ENCODE assay signal across 1 cellular context in the genomic region with DNA sequence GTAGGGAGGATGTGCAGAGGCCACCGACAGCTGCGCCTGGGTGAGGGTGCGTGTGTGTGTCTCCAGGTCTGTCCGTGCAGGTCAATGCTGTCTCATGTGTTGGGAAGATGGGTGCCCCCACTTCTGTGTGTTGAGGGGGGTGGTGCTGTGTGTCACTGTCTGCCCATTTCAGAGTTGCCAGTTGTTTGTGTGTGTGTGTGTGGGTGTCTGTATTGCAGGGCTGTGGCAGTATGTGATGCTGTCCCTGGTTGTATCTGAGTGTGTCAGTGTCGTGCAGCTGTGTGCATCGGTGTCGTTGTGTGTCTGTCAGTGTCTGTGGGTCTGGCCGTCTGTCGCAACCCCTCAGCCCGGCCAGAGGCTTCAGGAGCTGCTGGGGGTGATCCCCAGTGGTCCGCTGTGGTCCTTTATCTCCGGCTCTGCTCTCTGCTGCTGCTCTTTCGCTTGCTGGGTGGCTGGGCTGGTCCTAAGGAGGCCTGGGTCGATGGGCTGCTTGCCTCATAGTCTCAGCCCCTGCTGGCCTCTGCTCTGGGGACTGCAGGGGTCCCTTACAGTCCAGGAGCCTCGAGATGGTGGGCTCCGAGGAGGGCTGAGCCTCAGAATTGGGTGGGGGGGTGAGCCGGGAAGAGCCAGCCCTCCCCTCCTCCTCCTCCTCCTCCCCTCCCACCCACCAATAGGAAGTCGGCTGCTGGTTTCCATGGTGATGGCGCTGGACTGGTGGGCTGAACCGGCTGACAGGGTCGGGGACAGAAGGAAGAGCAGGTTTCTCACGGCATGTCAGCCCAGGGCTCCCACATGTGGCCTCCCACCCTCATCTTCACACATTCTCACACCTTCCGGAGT.
TF ChIP-seq lines count a peak whose summit lies in the region.

A gene with protein sequence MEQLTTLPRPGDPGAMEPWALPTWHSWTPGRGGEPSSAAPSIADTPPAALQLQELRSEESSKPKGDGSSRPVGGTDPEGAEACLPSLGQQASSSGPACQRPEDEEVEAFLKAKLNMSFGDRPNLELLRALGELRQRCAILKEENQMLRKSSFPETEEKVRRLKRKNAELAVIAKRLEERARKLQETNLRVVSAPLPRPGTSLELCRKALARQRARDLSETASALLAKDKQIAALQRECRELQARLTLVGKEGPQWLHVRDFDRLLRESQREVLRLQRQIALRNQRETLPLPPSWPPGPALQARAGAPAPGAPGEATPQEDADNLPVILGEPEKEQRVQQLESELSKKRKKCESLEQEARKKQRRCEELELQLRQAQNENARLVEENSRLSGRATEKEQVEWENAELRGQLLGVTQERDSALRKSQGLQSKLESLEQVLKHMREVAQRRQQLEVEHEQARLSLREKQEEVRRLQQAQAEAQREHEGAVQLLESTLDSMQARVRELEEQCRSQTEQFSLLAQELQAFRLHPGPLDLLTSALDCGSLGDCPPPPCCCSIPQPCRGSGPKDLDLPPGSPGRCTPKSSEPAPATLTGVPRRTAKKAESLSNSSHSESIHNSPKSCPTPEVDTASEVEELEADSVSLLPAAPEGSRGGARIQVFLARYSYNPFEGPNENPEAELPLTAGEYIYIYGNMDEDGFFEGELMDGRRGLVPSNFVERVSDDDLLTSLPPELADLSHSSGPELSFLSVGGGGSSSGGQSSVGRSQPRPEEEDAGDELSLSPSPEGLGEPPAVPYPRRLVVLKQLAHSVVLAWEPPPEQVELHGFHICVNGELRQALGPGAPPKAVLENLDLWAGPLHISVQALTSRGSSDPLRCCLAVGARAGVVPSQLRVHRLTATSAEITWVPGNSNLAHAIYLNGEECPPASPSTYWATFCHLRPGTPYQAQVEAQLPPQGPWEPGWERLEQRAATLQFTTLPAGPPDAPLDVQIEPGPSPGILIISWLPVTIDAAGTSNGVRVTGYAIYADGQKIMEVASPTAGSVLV (N-terminal part only) (minus strand): TSS at position 601 of the 840 bp plus-strand sequence. CDS start 875 bp downstream, outside the sequence.

TF ChIP-seq in K562, 482 proteins besides CTCF, POLR2A, EP300 and RAD21 (continued from another document and continues in another):
- TF ChIP-seq FOXM1 (IDR thresholded peaks at IDR 0.05; ENCODE audit: low read depth) (no peak), FOXM1 (CRISPR knock-in tag; IDR thresholded peaks at IDR 0.05; ENCODE audit: low read depth) (0 out of 2 replicates have a peak, but pooled peaks have one; percentile 85), ZNF57 (CRISPR knock-in tag; IDR thresholded peaks at IDR 0.05) (peak; percentile 87; the same call in 1 of the 2 replicates), ZNF174 (CRISPR knock-in tag; IDR thresholded peaks at IDR 0.05) (no peak), CBX3 (IDR thresholded peaks at IDR 0.05; ENCODE audit: borderline replicate concordance in 1 of 2, low read length in 2 of 2) (peak in 1 of 2 experiments; percentile 9; a peak in 1 of 3 replicates), ZNF77 (CRISPR knock-in tag; IDR thresholded peaks at IDR 0.05) (0 out of 2 replicates have a peak, but pooled peaks have one; percentile 68), KDM1A (IDR thresholded peaks at IDR 0.05) (no peak; a peak in 2 of 4 replicates), HMGN3 (IDR thresholded peaks at IDR 0.05; ENCODE audit: borderline replicate concordance, extremely low read depth, insufficient read length, low read depth, low read length) (peak; percentile 86), WHSC1 (IDR thresholded peaks at IDR 0.05; ENCODE audit: low read length) (no peak), BHLHE40 (IDR thresholded peaks at IDR 0.05; ENCODE audit: low read length) (no peak), KLF16 (IDR thresholded peaks at IDR 0.05) (no peak; the same call in 1 of the 2 replicates), ASH1L (IDR thresholded peaks at IDR 0.05; ENCODE audit: borderline replicate concordance, low read depth, partially characterized antibody) (no peak), FOXJ3 (CRISPR knock-in tag; IDR thresholded peaks at IDR 0.05) (no peak), ESRRA (IDR thresholded peaks at IDR 0.05; ENCODE audit: borderline replicate concordance, low read depth) (no peak), RBFOX2 (IDR thresholded peaks at IDR 0.05; ENCODE audit: low read depth, low read length) (peak; percentile 82), ZBTB17 (CRISPR knock-in tag; IDR thresholded peaks at IDR 0.05) (peak; percentile 65), FOXA1 (IDR thresholded peaks at IDR 0.05; ENCODE audit: borderline replicate concordance) (no peak), MTA3 (IDR thresholded peaks at IDR 0.05; ENCODE audit: borderline replicate concordance) (0 out of 2 replicates have a peak, but pooled peaks have one; percentile 43), ZNF175 (CRISPR knock-in tag; IDR thresholded peaks at IDR 0.05; ENCODE audit: low read depth) (no peak), EP400 (IDR thresholded peaks at IDR 0.05) (no peak), RBM15 (IDR thresholded peaks at IDR 0.05; ENCODE audit: insufficient read depth, low read length) (no peak), DPF2 (IDR thresholded peaks at IDR 0.05) (peak; percentile 49), ETV5 (CRISPR knock-in tag; IDR thresholded peaks at IDR 0.05; ENCODE audit: low read depth) (0 out of 2 replicates have a peak, but pooled peaks have one; percentile 30), NUFIP1 (IDR thresholded peaks at IDR 0.05; ENCODE audit: partially characterized antibody) (no peak), ZNF282 (CRISPR knock-in tag; IDR thresholded peaks at IDR 0.05) (no peak), TRIM28 (IDR thresholded peaks at IDR 0.05) (no peak; the same call in 1 of the 2 replicates), PPARD (CRISPR knock-in tag; IDR thresholded peaks at IDR 0.05) (no peak), NFXL1 (CRISPR knock-in tag; IDR thresholded peaks at IDR 0.05) (no peak; the same call in none of the 2 replicates), NCOA1 (IDR thresholded peaks at IDR 0.05; ENCODE audit: low read depth) (peak; percentile 72; the same call in 1 of the 2 replicates), HDAC8 (tag; IDR thresholded peaks at IDR 0.05) (no peak), IFI16 (CRISPR knock-in tag; IDR thresholded peaks at IDR 0.05) (no peak)
- TF ChIP-seq, protein P1, sequence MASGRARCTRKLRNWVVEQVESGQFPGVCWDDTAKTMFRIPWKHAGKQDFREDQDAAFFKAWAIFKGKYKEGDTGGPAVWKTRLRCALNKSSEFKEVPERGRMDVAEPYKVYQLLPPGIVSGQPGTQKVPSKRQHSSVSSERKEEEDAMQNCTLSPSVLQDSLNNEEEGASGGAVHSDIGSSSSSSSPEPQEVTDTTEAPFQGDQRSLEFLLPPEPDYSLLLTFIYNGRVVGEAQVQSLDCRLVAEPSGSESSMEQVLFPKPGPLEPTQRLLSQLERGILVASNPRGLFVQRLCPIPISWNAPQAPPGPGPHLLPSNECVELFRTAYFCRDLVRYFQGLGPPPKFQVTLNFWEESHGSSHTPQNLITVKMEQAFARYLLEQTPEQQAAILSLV (tag; IDR thresholded peaks at IDR 0.05): 0 out of 2 replicates have a peak, but pooled peaks have one; percentile 5
- TF ChIP-seq, protein P2, sequence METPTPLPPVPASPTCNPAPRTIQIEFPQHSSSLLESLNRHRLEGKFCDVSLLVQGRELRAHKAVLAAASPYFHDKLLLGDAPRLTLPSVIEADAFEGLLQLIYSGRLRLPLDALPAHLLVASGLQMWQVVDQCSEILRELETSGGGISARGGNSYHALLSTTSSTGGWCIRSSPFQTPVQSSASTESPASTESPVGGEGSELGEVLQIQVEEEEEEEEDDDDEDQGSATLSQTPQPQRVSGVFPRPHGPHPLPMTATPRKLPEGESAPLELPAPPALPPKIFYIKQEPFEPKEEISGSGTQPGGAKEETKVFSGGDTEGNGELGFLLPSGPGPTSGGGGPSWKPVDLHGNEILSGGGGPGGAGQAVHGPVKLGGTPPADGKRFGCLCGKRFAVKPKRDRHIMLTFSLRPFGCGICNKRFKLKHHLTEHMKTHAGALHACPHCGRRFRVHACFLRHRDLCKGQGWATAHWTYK (CRISPR knock-in tag; IDR thresholded peaks at IDR 0.05): peak; percentile 51; the same call in 1 of the 2 replicates
- TF ChIP-seq, protein P3, sequence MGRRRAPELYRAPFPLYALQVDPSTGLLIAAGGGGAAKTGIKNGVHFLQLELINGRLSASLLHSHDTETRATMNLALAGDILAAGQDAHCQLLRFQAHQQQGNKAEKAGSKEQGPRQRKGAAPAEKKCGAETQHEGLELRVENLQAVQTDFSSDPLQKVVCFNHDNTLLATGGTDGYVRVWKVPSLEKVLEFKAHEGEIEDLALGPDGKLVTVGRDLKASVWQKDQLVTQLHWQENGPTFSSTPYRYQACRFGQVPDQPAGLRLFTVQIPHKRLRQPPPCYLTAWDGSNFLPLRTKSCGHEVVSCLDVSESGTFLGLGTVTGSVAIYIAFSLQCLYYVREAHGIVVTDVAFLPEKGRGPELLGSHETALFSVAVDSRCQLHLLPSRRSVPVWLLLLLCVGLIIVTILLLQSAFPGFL (CRISPR knock-in tag; IDR thresholded peaks at IDR 0.05): no peak
- TF ChIP-seq, protein P4, sequence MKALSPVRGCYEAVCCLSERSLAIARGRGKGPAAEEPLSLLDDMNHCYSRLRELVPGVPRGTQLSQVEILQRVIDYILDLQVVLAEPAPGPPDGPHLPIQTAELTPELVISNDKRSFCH (CRISPR knock-in tag; IDR thresholded peaks at IDR 0.05): no peak
- TF ChIP-seq, protein P4 (tag; IDR thresholded peaks at IDR 0.05): peak; percentile 11; the same call in 1 of the 2 replicates
- TF ChIP-seq, protein P5, sequence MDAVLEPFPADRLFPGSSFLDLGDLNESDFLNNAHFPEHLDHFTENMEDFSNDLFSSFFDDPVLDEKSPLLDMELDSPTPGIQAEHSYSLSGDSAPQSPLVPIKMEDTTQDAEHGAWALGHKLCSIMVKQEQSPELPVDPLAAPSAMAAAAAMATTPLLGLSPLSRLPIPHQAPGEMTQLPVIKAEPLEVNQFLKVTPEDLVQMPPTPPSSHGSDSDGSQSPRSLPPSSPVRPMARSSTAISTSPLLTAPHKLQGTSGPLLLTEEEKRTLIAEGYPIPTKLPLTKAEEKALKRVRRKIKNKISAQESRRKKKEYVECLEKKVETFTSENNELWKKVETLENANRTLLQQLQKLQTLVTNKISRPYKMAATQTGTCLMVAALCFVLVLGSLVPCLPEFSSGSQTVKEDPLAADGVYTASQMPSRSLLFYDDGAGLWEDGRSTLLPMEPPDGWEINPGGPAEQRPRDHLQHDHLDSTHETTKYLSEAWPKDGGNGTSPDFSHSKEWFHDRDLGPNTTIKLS (IDR thresholded peaks at IDR 0.05; ENCODE audit: borderline replicate concordance, low read depth): no peak
- TF ChIP-seq, protein P6, sequence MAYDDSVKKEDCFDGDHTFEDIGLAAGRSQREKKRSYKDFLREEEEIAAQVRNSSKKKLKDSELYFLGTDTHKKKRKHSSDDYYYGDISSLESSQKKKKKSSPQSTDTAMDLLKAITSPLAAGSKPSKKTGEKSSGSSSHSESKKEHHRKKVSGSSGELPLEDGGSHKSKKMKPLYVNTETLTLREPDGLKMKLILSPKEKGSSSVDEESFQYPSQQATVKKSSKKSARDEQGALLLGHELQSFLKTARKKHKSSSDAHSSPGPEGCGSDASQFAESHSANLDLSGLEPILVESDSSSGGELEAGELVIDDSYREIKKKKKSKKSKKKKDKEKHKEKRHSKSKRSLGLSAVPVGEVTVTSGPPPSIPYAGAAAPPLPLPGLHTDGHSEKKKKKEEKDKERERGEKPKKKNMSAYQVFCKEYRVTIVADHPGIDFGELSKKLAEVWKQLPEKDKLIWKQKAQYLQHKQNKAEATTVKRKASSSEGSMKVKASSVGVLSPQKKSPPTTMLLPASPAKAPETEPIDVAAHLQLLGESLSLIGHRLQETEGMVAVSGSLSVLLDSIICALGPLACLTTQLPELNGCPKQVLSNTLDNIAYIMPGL (CRISPR knock-in tag; IDR thresholded peaks at IDR 0.05): peak; percentile 23; the same call in 1 of the 2 replicates
- TF ChIP-seq, protein P7, sequence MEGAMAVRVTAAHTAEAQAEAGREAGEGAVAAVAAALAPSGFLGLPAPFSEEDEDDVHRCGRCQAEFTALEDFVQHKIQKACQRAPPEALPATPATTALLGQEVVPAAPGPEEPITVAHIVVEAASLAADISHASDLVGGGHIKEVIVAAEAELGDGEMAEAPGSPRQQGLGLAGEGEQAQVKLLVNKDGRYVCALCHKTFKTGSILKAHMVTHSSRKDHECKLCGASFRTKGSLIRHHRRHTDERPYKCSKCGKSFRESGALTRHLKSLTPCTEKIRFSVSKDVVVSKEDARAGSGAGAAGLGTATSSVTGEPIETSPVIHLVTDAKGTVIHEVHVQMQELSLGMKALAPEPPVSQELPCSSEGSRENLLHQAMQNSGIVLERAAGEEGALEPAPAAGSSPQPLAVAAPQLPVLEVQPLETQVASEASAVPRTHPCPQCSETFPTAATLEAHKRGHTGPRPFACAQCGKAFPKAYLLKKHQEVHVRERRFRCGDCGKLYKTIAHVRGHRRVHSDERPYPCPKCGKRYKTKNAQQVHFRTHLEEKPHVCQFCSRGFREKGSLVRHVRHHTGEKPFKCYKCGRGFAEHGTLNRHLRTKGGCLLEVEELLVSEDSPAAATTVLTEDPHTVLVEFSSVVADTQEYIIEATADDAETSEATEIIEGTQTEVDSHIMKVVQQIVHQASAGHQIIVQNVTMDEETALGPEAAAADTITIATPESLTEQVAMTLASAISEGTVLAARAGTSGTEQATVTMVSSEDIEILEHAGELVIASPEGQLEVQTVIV (CRISPR knock-in tag; IDR thresholded peaks at IDR 0.05; ENCODE audit: borderline replicate concordance): 0 out of 2 replicates have a peak, but pooled peaks have one; percentile 3
- TF ChIP-seq, protein P8, sequence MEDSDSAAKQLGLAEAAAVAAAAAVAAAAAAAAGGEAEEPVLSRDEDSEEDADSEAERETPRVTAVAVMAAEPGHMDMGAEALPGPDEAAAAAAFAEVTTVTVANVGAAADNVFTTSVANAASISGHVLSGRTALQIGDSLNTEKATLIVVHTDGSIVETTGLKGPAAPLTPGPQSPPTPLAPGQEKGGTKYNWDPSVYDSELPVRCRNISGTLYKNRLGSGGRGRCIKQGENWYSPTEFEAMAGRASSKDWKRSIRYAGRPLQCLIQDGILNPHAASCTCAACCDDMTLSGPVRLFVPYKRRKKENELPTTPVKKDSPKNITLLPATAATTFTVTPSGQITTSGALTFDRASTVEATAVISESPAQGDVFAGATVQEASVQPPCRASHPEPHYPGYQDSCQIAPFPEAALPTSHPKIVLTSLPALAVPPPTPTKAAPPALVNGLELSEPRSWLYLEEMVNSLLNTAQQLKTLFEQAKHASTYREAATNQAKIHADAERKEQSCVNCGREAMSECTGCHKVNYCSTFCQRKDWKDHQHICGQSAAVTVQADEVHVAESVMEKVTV (CRISPR knock-in tag; IDR thresholded peaks at IDR 0.05): no peak; the same call in 1 of the 2 replicates
- TF ChIP-seq, protein P9, sequence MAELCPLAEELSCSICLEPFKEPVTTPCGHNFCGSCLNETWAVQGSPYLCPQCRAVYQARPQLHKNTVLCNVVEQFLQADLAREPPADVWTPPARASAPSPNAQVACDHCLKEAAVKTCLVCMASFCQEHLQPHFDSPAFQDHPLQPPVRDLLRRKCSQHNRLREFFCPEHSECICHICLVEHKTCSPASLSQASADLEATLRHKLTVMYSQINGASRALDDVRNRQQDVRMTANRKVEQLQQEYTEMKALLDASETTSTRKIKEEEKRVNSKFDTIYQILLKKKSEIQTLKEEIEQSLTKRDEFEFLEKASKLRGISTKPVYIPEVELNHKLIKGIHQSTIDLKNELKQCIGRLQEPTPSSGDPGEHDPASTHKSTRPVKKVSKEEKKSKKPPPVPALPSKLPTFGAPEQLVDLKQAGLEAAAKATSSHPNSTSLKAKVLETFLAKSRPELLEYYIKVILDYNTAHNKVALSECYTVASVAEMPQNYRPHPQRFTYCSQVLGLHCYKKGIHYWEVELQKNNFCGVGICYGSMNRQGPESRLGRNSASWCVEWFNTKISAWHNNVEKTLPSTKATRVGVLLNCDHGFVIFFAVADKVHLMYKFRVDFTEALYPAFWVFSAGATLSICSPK (IDR thresholded peaks at IDR 0.05; ENCODE audit: borderline replicate concordance): peak; percentile 67; the same call in 1 of the 2 replicates
